ENCODE assay signal across 10 cellular contexts in the genomic region with DNA sequence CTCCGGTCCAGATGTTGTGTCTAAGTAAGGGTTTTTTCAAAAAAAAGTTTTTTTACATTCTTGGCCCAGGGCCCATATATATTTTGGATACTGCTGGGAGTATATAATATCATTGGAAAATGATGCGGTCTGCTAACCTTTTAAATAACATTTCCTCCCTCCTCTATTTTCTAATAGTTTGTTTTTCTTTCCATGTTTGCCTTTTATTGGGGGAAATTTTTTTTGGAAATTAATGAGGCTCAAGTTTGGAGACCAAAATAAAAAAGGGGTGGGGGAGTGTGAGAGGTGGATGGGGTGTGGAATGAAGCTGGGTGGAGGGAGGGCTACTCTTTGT. TPM values are rescaled to one million over a fixed set of nuclear protein-coding genes. Genes with fewer than 3 reads are reported as not detected.
DNase-seq lines count a peak whose midpoint lies in the region; FAIRE-seq and TF ChIP-seq lines count a peak whose summit lies in the region.
"Had no signal": no experiment of that assay in that cellular context is flagged by ENCODE, and none has a peak within 500 bp of the region (broad histone marks: within the 10 kb centered on the region; RNA-seq: fewer than 3 reads in every experiment).

No MANE protein-coding gene starts in this region.

- H3K79me2 ChIP-seq in keratinocyte (ENCODE audit: control insufficient read depth, insufficient read depth, low read length), result no peaks in the 10 kb centered on the region

- H2AFZ ChIP-seq in keratinocyte (ENCODE audit: control insufficient read depth, low read length), result no peak overlapping the region

- no peaks in the 10 kb centered on the region for H3K9me1 ChIP-seq in keratinocyte (ENCODE audit: control insufficient read depth, extremely low read depth, insufficient read depth, low read length)

- H3K4me1 ChIP-seq in HUES6 (ENCODE audit: control insufficient read depth, insufficient read depth, low read length) (peaks cover 27% of the 10 kb centered on the region), ascending aorta (peaks cover 4 to 12% of the 10 kb centered on the region in 2 donors), keratinocyte (ENCODE audit: control insufficient read depth, extremely low read depth, insufficient read depth, low read length) (peaks cover 13% of the 10 kb centered on the region), subcutaneous abdominal adipose tissue (ENCODE audit: control insufficient read depth in 5 of 5, insufficient read depth in 5 of 5, low read length in 5 of 5) (peaks cover 4 to 30% (median 26%) of the 10 kb centered on the region in 5 donors)

- H3K27me3 ChIP-seq in HUES6 (ENCODE audit: control insufficient read depth, insufficient read depth, low read length) (peaks cover 92% of the 10 kb centered on the region), ascending aorta (no peaks in the 10 kb centered on the region), keratinocyte (ENCODE audit: control insufficient read depth, extremely low read depth, insufficient read depth, low read length) (peaks cover 49% of the 10 kb centered on the region), subcutaneous abdominal adipose tissue (ENCODE audit: control insufficient read depth in 5 of 5, insufficient read depth in 4 of 5, low read length in 5 of 5) (peaks cover 0 to 31% (median 2%) of the 10 kb centered on the region in 5 donors)

- DNase-seq in ascending aorta (ENCODE audit: low spot score in 2 of 2) (no peak), keratinocyte (ENCODE audit: low read depth, low spot score) (no peak), activated T-cell treated with anti-CD3 and anti-CD28 coated beads for 4 hours (no peak), 8988T (no peak)
- no peak for DNase-seq in activated T-cell treated with anti-CD3 and anti-CD28 coated beads, Interleukin-2, amount 50 U/mL, for 1 hour
- DNase-seq: DMS 273 treated with DMSO at 0.1 percent for 48 hours, NCI-H1417 treated with DMSO at 0.1 percent for 48 hours, T-helper 1 cell had no signal

- H3K9me3 ChIP-seq in HUES6 (ENCODE audit: control insufficient read depth, insufficient read depth, low read depth, low read length) (no peaks in the 10 kb centered on the region), ascending aorta (no peaks in the 10 kb centered on the region), keratinocyte (ENCODE audit: control insufficient read depth, low read depth, low read length) (no peaks in the 10 kb centered on the region), subcutaneous abdominal adipose tissue (ENCODE audit: control insufficient read depth in 5 of 5, low read length in 5 of 5) (no peaks in the 10 kb centered on the region)

- H3K4me2 ChIP-seq in keratinocyte (ENCODE audit: control insufficient read depth, extremely low read depth, insufficient read depth, low read depth, low read length), result peak overlapping the region; percentile 54

- no peaks in the 10 kb centered on the region for H4K20me1 ChIP-seq in keratinocyte (ENCODE audit: control insufficient read depth, extremely low read depth, insufficient read depth, low read length)

- no peak for FAIRE-seq in keratinocyte (lab: Jason Lieb, UNC)

- H3K4me3 ChIP-seq in HUES6 (ENCODE audit: low read depth, low read length) (peak overlapping the region; percentile 43), ascending aorta (peak overlapping the region; percentile 30 to 63), keratinocyte (ENCODE audit: control insufficient read depth in 2 of 3, extremely low read depth in 1 of 3, insufficient read depth in 2 of 3, low read depth in 1 of 3, low read length in 3 of 3) (no peak overlapping the region), subcutaneous abdominal adipose tissue (ENCODE audit: low read depth in 1 of 5, low read length in 5 of 5) (peak overlapping the region in 2 of 5 donors; percentile 17 to 46)

- H3K27ac ChIP-seq in HUES6 (ENCODE audit: low read depth, low read length), result no peak overlapping the region
- H3K27ac ChIP-seq in ascending aorta, result peak overlapping the region; percentile 52 to 90
- H3K27ac ChIP-seq in keratinocyte (ENCODE audit: control insufficient read depth, insufficient read depth, low read length), result no peak overlapping the region
- peak overlapping the region; percentile 30 for H3K27ac ChIP-seq in subcutaneous abdominal adipose tissue (ENCODE audit: low read depth, low read length)

- intact Hi-C loops in ascending aorta (cut with DNase I), result loop anchor here (2.0 kb wide), 1 partner anchor 77 kb away; no protein-coding TSS in a partner anchor

- dilution Hi-C loops in keratinocyte (cut with MboI; ENCODE audit: extremely low pct_ligation_motif_present, low sequenced_read_pairs), result no loop called here

- TF ChIP-seq CTCF in ascending aorta (IDR thresholded peaks at IDR 0.05) (no peak), keratinocyte (optimal IDR thresholded peaks at IDR 0.05 in 1 of 3, IDR thresholded peaks at IDR 0.05 in 1 of 3, conservative IDR thresholded peaks at IDR 0.05 in 1 of 3; ENCODE audit: extremely low read depth in 1 of 3, insufficient read depth in 2 of 3, low read length in 3 of 3) (no peak)

- no peaks in the 10 kb centered on the region for H3K36me3 ChIP-seq in HUES6 (ENCODE audit: control insufficient read depth, insufficient read depth, low read length)
- H3K36me3 ChIP-seq in ascending aorta, result no peaks in the 10 kb centered on the region
- H3K36me3 ChIP-seq in keratinocyte (ENCODE audit: control insufficient read depth in 2 of 2, extremely low read depth in 1 of 2, insufficient read depth in 2 of 2, low read length in 2 of 2), result no peaks in the 10 kb centered on the region
- no peaks in the 10 kb centered on the region for H3K36me3 ChIP-seq in subcutaneous abdominal adipose tissue (ENCODE audit: control insufficient read depth in 5 of 5, insufficient read depth in 5 of 5, low read length in 5 of 5)

- peak overlapping the region; percentile 4 for H3K9ac ChIP-seq in HUES6 (ENCODE audit: low read length)
- no peak overlapping the region for H3K9ac ChIP-seq in keratinocyte (ENCODE audit: control insufficient read depth, extremely low read depth, insufficient read depth, low read length)
- H3K9ac ChIP-seq in subcutaneous abdominal adipose tissue (ENCODE audit: low read length in 5 of 5), result no peak overlapping the region

RNA-seq across cellular contexts. Expression of gene FOXP4, which starts 42.8 kb away (rescaled TPM):
- 19.5 TPM for total RNA-seq in ascending aorta
- 0.93 to 4.3 TPM (median 1.1 TPM) in 3 replicates for polyA plus RNA-seq in keratinocyte
- polyA plus RNA-seq in keratinocyte (2011; ENCODE audit: low read depth), result 1.7 TPM
- polyA plus RNA-seq in keratinocyte (2011; cell fraction: cytosol; rRNA removed), result 2.0 and 5.2 TPM in 2 replicates
- polyA plus RNA-seq in keratinocyte (2011; cell fraction: nucleus; rRNA removed), result 5.1 and 7.1 TPM in 2 replicates
- 6.1 and 13.3 TPM in 2 replicates for polyA plus RNA-seq in keratinocyte (2012; ENCODE audit: low replicate concordance)
- 1.9 to 12.7 TPM (median 2.2 TPM) in 3 replicates for polyA minus RNA-seq in keratinocyte
- 13.4 TPM for polyA minus RNA-seq in keratinocyte (2011; cell fraction: cytosol; rRNA and poly(A)+ RNA removed)
- polyA minus RNA-seq in keratinocyte (2011; cell fraction: nucleus; rRNA and poly(A)+ RNA removed), result 4.2 and 4.9 TPM in 2 replicates

Comparison
In these comparisons a context has a peak if more than half of its experiments do, and no peak if none do; other contexts are left out.
1. H3K27ac ChIP-seq: peak in ascending aorta (2 of 2) and subcutaneous abdominal adipose tissue (single experiment); none in HUES6 (single experiment) and keratinocyte (single experiment).
2. H3K4me3 ChIP-seq: peak in HUES6 (single experiment) and ascending aorta (2 of 2); none in keratinocyte (0 of 3).